ENCODE assay signal across 27 cellular contexts in the genomic region with DNA sequence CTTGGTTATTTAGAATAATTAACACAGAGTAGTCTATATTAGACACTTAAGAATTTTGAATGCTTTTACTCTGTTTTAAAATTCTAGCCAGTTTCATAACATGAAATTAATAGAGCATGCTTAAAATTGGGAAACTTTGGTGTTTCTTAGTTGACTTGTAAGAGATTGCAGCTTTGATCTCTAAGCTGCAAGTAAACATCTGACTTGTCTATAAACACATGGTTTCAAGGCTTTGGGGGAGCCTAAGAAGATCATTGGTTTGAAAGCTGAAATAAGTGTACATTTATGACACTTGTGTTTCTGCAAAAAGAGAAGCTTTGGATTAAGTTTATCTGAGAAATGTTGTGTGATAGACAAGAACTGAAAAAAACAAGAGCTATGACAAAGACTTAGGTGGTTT. TPM values are rescaled to one million over a fixed set of nuclear protein-coding genes. Genes with fewer than 3 reads are reported as not detected.
"Had no signal": no experiment of that assay in that cellular context is flagged by ENCODE, and none has a peak within 500 bp of the region (broad histone marks: within the 10 kb centered on the region; RNA-seq: fewer than 3 reads in every experiment).

No MANE protein-coding gene starts in this region.

- DNase-seq: activated CD4-positive, alpha-beta T cell treated with anti-CD3 and anti-CD28 coated beads for 48 hours; activated CD4-positive, alpha-beta T cell treated with anti-CD3 and anti-CD28 coated beads, Interleukin-2, amount 50 U/mL, for 4 hours; activated CD4-positive, CD25-positive, alpha-beta regulatory T cell treated with anti-CD3 and anti-CD28 coated beads, Interleukin-2, amount 50 U/mL, for 72 hours; activated CD8-positive, alpha-beta memory T cell treated with anti-CD3 and anti-CD28 coated beads, Interleukin-2, amount 50 U/mL, for 48 hours; activated CD8-positive, alpha-beta T cell treated with anti-CD3 and anti-CD28 coated beads, Interleukin-2, amount 10 ng/mL, durations not matched to agents 7 days and 5 days; activated naive CD4-positive, alpha-beta T cell; activated naive CD8-positive, alpha-beta T cell treated with anti-CD3 and anti-CD28 coated beads, Interleukin-2, amount 50 U/mL, for 24 hours; activated T-cell treated with anti-CD3 and anti-CD28 coated beads, Interleukin-2, amount 50 U/mL, for 1 hour; amygdala; KG1; NCI-H1092; NCI-H1417; NCI-H1930; NCI-H2107; NCI-H345; NCI-H510A; NCI-H526 treated with DMSO at 0.1 percent for 48 hours; NCI-H82; Right ventricle myocardium superior; T-helper 17 cell; T-helper 9 cell had no signal

- ATAC-seq: activated CD8-positive, alpha-beta T cell treated with anti-CD3 and anti-CD28 coated beads, Interleukin-2, amount 10 ng/mL, durations not matched to agents 7 days and 5 days; activated naive CD8-positive, alpha-beta T cell treated with anti-CD3 and anti-CD28 coated beads, Interleukin-2, amount 50 U/mL, for 24 hours; Panc1; T-helper 17 cell; WTC11 had no signal

- FAIRE-seq: bronchial epithelial cell had no signal

- H3K27ac ChIP-seq: RWPE1 had no signal

RNA-seq across cellular contexts. Expression of a gene that starts 37.8 kb away (rescaled TPM):
- total RNA-seq: activated CD8-positive, alpha-beta T cell treated with anti-CD3 and anti-CD28 coated beads, Interleukin-2, amount 10 ng/mL, durations not matched to agents 7 days and 5 days; OCI-LY7 had no signal
- polyA plus RNA-seq: IgD-negative memory B cell had no signal
